In the genomic region with DNA sequence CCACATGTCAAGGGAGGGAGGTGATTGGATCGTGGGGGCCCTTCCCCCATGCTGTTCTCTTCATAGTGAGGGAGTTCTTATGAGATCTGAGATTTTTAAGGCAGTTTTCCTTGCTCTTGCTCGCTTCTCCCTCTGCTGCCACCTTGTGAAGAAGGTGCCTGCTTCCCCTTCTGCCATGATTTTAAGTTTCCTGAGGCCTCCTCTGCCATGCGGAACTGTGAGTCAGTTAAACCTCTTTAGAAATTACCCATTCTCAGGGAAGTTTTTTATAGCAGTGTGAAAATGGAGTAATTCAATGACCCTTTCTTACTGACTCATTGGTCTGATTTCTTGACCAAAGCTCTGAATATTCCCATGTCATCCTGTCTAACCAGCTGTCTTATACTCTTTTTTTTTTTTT, we compare ENCODE assay signal across 11 cellular contexts.
DNase-seq lines count a peak whose midpoint lies in the region; ATAC-seq and TF ChIP-seq lines count a peak whose summit lies in the region.
"Had no signal": no experiment of that assay in that cellular context is flagged by ENCODE, and none has a peak within 500 bp of the region (broad histone marks: within the 10 kb centered on the region; RNA-seq: fewer than 3 reads in every experiment).

No MANE protein-coding gene starts in this region.

- peak overlapping the region; percentile 32 for H3K4me3 Mint-ChIP-seq in natural killer cell treated with Interleukin-12 subunit alpha and Interleukin-12 subunit beta and Interleukin-15 and Interleukin-18, amount 100 ng/mL, for 72 hours
- H3K4me3 Mint-ChIP-seq in natural killer cell: no peak overlapping the region
- H3K4me3 Mint-ChIP-seq: activated naive CD8-positive, alpha-beta T cell treated with anti-CD3 and anti-CD28 coated beads, Interleukin-2, amount 10 ng/mL, durations not matched to agents 7 days and 5 days; CD4-positive, CD25-positive, alpha-beta regulatory T cell had no signal

- H3K4me1 Mint-ChIP-seq in natural killer cell treated with Interleukin-12 subunit alpha and Interleukin-12 subunit beta and Interleukin-15 and Interleukin-18, amount 100 ng/mL, for 72 hours (ENCODE audit: low read depth in 2 of 2): peaks cover 58 to 71% of the 10 kb centered on the region in 2 donors
- peaks cover 67% of the 10 kb centered on the region in 2 donors for H3K4me1 Mint-ChIP-seq in natural killer cell

- H3K9me2 ChIP-seq in SK-N-SH: no peaks in the 10 kb centered on the region

- H3K36me3 Mint-ChIP-seq in natural killer cell treated with Interleukin-12 subunit alpha and Interleukin-12 subunit beta and Interleukin-15 and Interleukin-18, amount 100 ng/mL, for 72 hours: peaks cover 7% of the 10 kb centered on the region
- H3K36me3 Mint-ChIP-seq in natural killer cell: no peaks in the 10 kb centered on the region
- H3K36me3 Mint-ChIP-seq: CD4-positive, CD25-positive, alpha-beta regulatory T cell had no signal

- H4K20me1 ChIP-seq in SK-N-SH (ENCODE audit: insufficient read depth): no peaks in the 10 kb centered on the region

- POLR2A ChIA-PET in SK-N-SH (lab: Yijun Ruan, JAX): no interaction called here

- no peak for ATAC-seq in natural killer cell treated with Interleukin-12 subunit alpha and Interleukin-12 subunit beta and Interleukin-15 and Interleukin-18, amount 100 ng/mL, for 72 hours
- ATAC-seq in natural killer cell: no peak
- no peak for ATAC-seq in GM21423 (IDR thresholded peaks at IDR 0.05; ENCODE audit: unreplicated experiment)
- no peak for ATAC-seq in GM21737 (IDR thresholded peaks at IDR 0.05; ENCODE audit: unreplicated experiment)
- ATAC-seq in HG02588 (IDR thresholded peaks at IDR 0.05; ENCODE audit: unreplicated experiment): no peak
- ATAC-seq in HG02884 (IDR thresholded peaks at IDR 0.05; ENCODE audit: unreplicated experiment): no peak

- no peak overlapping the region for H3K9ac ChIP-seq in SK-N-SH

- H3K79me2 ChIP-seq in SK-N-SH (ENCODE audit: insufficient read depth): peaks cover 59% of the 10 kb centered on the region

- TF ChIP-seq CTCF in natural killer cell (IDR thresholded peaks at IDR 0.05) (no peak), SK-N-SH (IDR thresholded peaks at IDR 0.05) (peak; percentile 49), fibroblast of villous mesenchyme (IDR thresholded peaks at IDR 0.05; ENCODE audit: insufficient read depth, low read depth, low read length) (peak; percentile 25)

- H3K4me3 ChIP-seq in SK-N-SH (ENCODE audit: low read depth in 2 of 2, low read length in 1 of 2) (no peak overlapping the region), fibroblast of villous mesenchyme (ENCODE audit: low read depth, low read length) (no peak overlapping the region)

- H3K4me2 ChIP-seq in SK-N-SH: no peak overlapping the region

- no peaks in the 10 kb centered on the region for H3K9me3 ChIP-seq in SK-N-SH

- H3K27me3 Mint-ChIP-seq in natural killer cell treated with Interleukin-12 subunit alpha and Interleukin-12 subunit beta and Interleukin-15 and Interleukin-18, amount 100 ng/mL, for 72 hours: no peaks in the 10 kb centered on the region
- no peaks in the 10 kb centered on the region for H3K27me3 Mint-ChIP-seq in natural killer cell (ENCODE audit: low read depth in 2 of 2)
- H3K27me3 Mint-ChIP-seq: activated naive CD8-positive, alpha-beta T cell treated with anti-CD3 and anti-CD28 coated beads, Interleukin-2, amount 10 ng/mL, durations not matched to agents 7 days and 5 days; CD4-positive, CD25-positive, alpha-beta regulatory T cell had no signal

- WGBS in SK-N-SH (ENCODE audit: low lambda C conversion rate): 33% methylated on average over 3 of the region's 3 CpGs

- H3K36me3 ChIP-seq in SK-N-SH (replicated peaks in 1 of 2; ENCODE audit: control insufficient read depth in 1 of 2, insufficient read depth in 2 of 2, low read length in 1 of 2): no peaks in the 10 kb centered on the region

- no peak for DNase-seq in natural killer cell treated with Interleukin-12 subunit alpha and Interleukin-12 subunit beta and Interleukin-15 and Interleukin-18, amount 100 ng/mL, for 72 hours (ENCODE audit: low spot score)
- DNase-seq in natural killer cell (no peak), SK-N-SH (no peak), fibroblast of villous mesenchyme (ENCODE audit: low read depth) (peak; percentile 36)
- DNase-seq: activated naive CD8-positive, alpha-beta T cell treated with anti-CD3 and anti-CD28 coated beads, Interleukin-2, amount 10 ng/mL, durations not matched to agents 7 days and 5 days; CD4-positive, CD25-positive, alpha-beta regulatory T cell; stimulated activated naive CD4-positive, alpha-beta T cell had no signal

- CTCF ChIA-PET in SK-N-SH (lab: Yijun Ruan, JAX): no interaction called here

- peak overlapping the region; percentile 86 to 96 for H3K27ac Mint-ChIP-seq in natural killer cell treated with Interleukin-12 subunit alpha and Interleukin-12 subunit beta and Interleukin-15 and Interleukin-18, amount 100 ng/mL, for 72 hours
- H3K27ac Mint-ChIP-seq in natural killer cell: peak overlapping the region in 1 of 2 donors; percentile 21
- H3K27ac Mint-ChIP-seq: activated naive CD8-positive, alpha-beta T cell treated with anti-CD3 and anti-CD28 coated beads, Interleukin-2, amount 10 ng/mL, durations not matched to agents 7 days and 5 days; CD4-positive, CD25-positive, alpha-beta regulatory T cell had no signal

- intact Hi-C loops in natural killer cell (cut with micrococcal nuclease): no loop called here

- no peaks in the 10 kb centered on the region for H3K27me3 ChIP-seq in SK-N-SH (ENCODE audit: insufficient read depth)

- no peak for TF ChIP-seq EP300 in SK-N-SH (IDR thresholded peaks at IDR 0.05; ENCODE audit: borderline replicate concordance in 1 of 2, low read depth in 1 of 2, low read length in 1 of 2)

- H3K27ac ChIP-seq in SK-N-SH (ENCODE audit: low read depth in 2 of 2, low read length in 1 of 2): peak overlapping the region in 1 of 2 experiments; percentile 54; a peak in 2 of 4 replicates

- H3K9me3 Mint-ChIP-seq in natural killer cell treated with Interleukin-12 subunit alpha and Interleukin-12 subunit beta and Interleukin-15 and Interleukin-18, amount 100 ng/mL, for 72 hours: peaks cover 2% of the 10 kb centered on the region
- H3K9me3 Mint-ChIP-seq in natural killer cell: no peaks in the 10 kb centered on the region
- H3K9me3 Mint-ChIP-seq: activated naive CD8-positive, alpha-beta T cell treated with anti-CD3 and anti-CD28 coated beads, Interleukin-2, amount 10 ng/mL, durations not matched to agents 7 days and 5 days had no signal

- peaks cover 0 to 15% of the 10 kb centered on the region in 2 experiments; a peak in 1 of 4 replicates for H3K4me1 ChIP-seq in SK-N-SH (ENCODE audit: control insufficient read depth in 1 of 2, insufficient read depth in 2 of 2, low read depth in 1 of 2, low read length in 1 of 2)

- H3F3A ChIP-seq in SK-N-SH (replicated peaks; ENCODE audit: insufficient read depth): peaks cover 26% of the 10 kb centered on the region

- no peak overlapping the region for H2AFZ ChIP-seq in SK-N-SH (ENCODE audit: low read depth)

- TF ChIP-seq RAD21 in SK-N-SH (IDR thresholded peaks at IDR 0.05; ENCODE audit: low read length): no peak

TF ChIP-seq in SK-N-SH, 30 proteins besides CTCF, POLR2A, EP300 and RAD21:
- no peak for TF ChIP-seq GATA2 (CRISPR knock-in tag; IDR thresholded peaks at IDR 0.05)
- TF ChIP-seq RCOR1 (IDR thresholded peaks at IDR 0.05; ENCODE audit: low read length): no peak
- TF ChIP-seq SIN3A (IDR thresholded peaks at IDR 0.05; ENCODE audit: borderline replicate concordance, low read depth, low read length): no peak
- TF ChIP-seq, protein P1, sequence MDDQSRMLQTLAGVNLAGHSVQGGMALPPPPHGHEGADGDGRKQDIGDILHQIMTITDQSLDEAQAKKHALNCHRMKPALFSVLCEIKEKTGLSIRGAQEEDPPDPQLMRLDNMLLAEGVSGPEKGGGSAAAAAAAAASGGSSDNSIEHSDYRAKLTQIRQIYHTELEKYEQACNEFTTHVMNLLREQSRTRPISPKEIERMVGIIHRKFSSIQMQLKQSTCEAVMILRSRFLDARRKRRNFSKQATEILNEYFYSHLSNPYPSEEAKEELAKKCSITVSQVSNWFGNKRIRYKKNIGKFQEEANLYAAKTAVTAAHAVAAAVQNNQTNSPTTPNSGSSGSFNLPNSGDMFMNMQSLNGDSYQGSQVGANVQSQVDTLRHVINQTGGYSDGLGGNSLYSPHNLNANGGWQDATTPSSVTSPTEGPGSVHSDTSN (IDR thresholded peaks at IDR 0.05): no peak
- no peak for TF ChIP-seq MXI1 (IDR thresholded peaks at IDR 0.05; ENCODE audit: low read depth, low read length)
- TF ChIP-seq, protein P2, sequence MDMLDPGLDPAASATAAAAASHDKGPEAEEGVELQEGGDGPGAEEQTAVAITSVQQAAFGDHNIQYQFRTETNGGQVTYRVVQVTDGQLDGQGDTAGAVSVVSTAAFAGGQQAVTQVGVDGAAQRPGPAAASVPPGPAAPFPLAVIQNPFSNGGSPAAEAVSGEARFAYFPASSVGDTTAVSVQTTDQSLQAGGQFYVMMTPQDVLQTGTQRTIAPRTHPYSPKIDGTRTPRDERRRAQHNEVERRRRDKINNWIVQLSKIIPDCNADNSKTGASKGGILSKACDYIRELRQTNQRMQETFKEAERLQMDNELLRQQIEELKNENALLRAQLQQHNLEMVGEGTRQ (IDR thresholded peaks at IDR 0.05; ENCODE audit: borderline replicate concordance, low read depth, low read length): no peak
- no peak for TF ChIP-seq ELF1 (IDR thresholded peaks at IDR 0.05)
- TF ChIP-seq, protein P3, sequence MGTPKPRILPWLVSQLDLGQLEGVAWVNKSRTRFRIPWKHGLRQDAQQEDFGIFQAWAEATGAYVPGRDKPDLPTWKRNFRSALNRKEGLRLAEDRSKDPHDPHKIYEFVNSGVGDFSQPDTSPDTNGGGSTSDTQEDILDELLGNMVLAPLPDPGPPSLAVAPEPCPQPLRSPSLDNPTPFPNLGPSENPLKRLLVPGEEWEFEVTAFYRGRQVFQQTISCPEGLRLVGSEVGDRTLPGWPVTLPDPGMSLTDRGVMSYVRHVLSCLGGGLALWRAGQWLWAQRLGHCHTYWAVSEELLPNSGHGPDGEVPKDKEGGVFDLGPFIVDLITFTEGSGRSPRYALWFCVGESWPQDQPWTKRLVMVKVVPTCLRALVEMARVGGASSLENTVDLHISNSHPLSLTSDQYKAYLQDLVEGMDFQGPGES (IDR thresholded peaks at IDR 0.05; ENCODE audit: low read depth, low read length): no peak
- TF ChIP-seq MEF2A (IDR thresholded peaks at IDR 0.05; ENCODE audit: borderline replicate concordance, low read depth): no peak
- no peak for TF ChIP-seq POLR2AphosphoS5 (IDR thresholded peaks at IDR 0.05; ENCODE audit: low read depth, low read length)
- no peak for TF ChIP-seq GABPA (IDR thresholded peaks at IDR 0.05; ENCODE audit: low read depth)
- no peak for TF ChIP-seq FOXJ3 (CRISPR knock-in tag; IDR thresholded peaks at IDR 0.05)
